26 cellular contexts compared by ENCODE assay signal in genomic region chr5:140135127-140135526, GRCh38.
"Had no signal": no experiment of that assay in that cellular context is flagged by ENCODE, and none has a peak within 500 bp of the region (broad histone marks: within the 10 kb centered on the region; RNA-seq: fewer than 3 reads in every experiment).

No MANE protein-coding gene starts in this region.

- H3K27ac Mint-ChIP-seq: dendritic cell treated with granulocyte-macrophage colony-stimulating factor and Interleukin-4, amounts not matched to agents 40 ng/mL and 50 ng/mL, for 4 days; endodermal cell had no signal

- H3K4me1 ChIP-seq: colonic mucosa had no signal

- ATAC-seq: effector memory CD8-positive, alpha-beta T cell; esophagus mucosa; gastrocnemius medialis; heart right ventricle; left cardiac atrium; left lung; left ventricle myocardium superior; lower lobe of right lung had no signal

- H3K4me3 ChIP-seq: colonic mucosa, esophagus squamous epithelium, gastrocnemius medialis, heart right ventricle, left lung, lower lobe of right lung had no signal

- FAIRE-seq: endometrium, islet of Langerhans, keratinocyte had no signal

- H3K4me3 Mint-ChIP-seq: dendritic cell treated with granulocyte-macrophage colony-stimulating factor and Interleukin-4, amounts not matched to agents 40 ng/mL and 50 ng/mL, for 4 days; effector memory CD8-positive, alpha-beta T cell; endodermal cell had no signal

- H3K27me3 Mint-ChIP-seq: effector memory CD8-positive, alpha-beta T cell had no signal

- H3K27me3 ChIP-seq: colonic mucosa, esophagus squamous epithelium, gastrocnemius medialis, heart right ventricle, left lung had no signal

- H3K9me3 ChIP-seq: colonic mucosa, esophagus squamous epithelium, gastrocnemius medialis, heart right ventricle, left lung, lower lobe of right lung had no signal

- H3K36me3 ChIP-seq: colonic mucosa, esophagus squamous epithelium, gastrocnemius medialis, heart right ventricle, left lung, lower lobe of right lung had no signal

- H3K9me3 Mint-ChIP-seq: dendritic cell treated with granulocyte-macrophage colony-stimulating factor and Interleukin-4, amounts not matched to agents 40 ng/mL and 50 ng/mL, for 4 days; effector memory CD8-positive, alpha-beta T cell; endodermal cell had no signal

- DNase-seq: colonic mucosa; cortex of kidney; effector CD8-positive, alpha-beta T cell; effector memory CD8-positive, alpha-beta T cell; endodermal cell; erythroblast; esophagus squamous epithelium; foreskin fibroblast; foreskin melanocyte; gastrocnemius medialis; glutamatergic neuron; head of caudate nucleus; heart right ventricle; hippocampal formation; left cardiac atrium; left lung; left ventricle myocardium superior; lower lobe of right lung; mesenchymal stem cell; midbrain had no signal

- H3K27ac ChIP-seq: colonic mucosa, epithelial cell of prostate, esophagus squamous epithelium, gastrocnemius medialis, heart right ventricle, left lung, lower lobe of right lung had no signal
